ENCODE assay signal across 2 cellular contexts in genomic region chr4:52573551-52573950, GRCh38.
TF ChIP-seq lines count a peak whose summit lies in the region.

No MANE protein-coding gene starts in this region.

TF ChIP-seq in A549, 52 proteins besides CTCF, POLR2A, EP300 and RAD21:
- no peak for TF ChIP-seq KDM5A (IDR thresholded peaks at IDR 0.05)
- TF ChIP-seq MAX (IDR thresholded peaks at IDR 0.05): no peak
- no peak for TF ChIP-seq GATA3 (IDR thresholded peaks at IDR 0.05; ENCODE audit: borderline replicate concordance)
- no peak for TF ChIP-seq BCL3 (IDR thresholded peaks at IDR 0.05)
- TF ChIP-seq MAZ (IDR thresholded peaks at IDR 0.05; ENCODE audit: borderline replicate concordance, low read depth, low read length): no peak

TF ChIP-seq in H1, 55 proteins besides CTCF, POLR2A, EP300 and RAD21:
- no peak for TF ChIP-seq CTBP2 (IDR thresholded peaks at IDR 0.05; ENCODE audit: borderline replicate concordance, insufficient read depth, insufficient read length, low read length)
- no peak for TF ChIP-seq KDM4A (IDR thresholded peaks at IDR 0.05; ENCODE audit: low read depth, low read length, severe bottlenecking)
- no peak for TF ChIP-seq NANOG (IDR thresholded peaks at IDR 0.05; ENCODE audit: insufficient read depth, low read depth, low read length, poor library complexity, severe bottlenecking)
- TF ChIP-seq GABPA (IDR thresholded peaks at IDR 0.05; ENCODE audit: borderline replicate concordance, insufficient read depth, low read length): no peak
- TF ChIP-seq CEBPB (IDR thresholded peaks at IDR 0.05; ENCODE audit: low read depth, low read length): no peak
- no peak for TF ChIP-seq USF2 (IDR thresholded peaks at IDR 0.05; ENCODE audit: low read length)
- TF ChIP-seq SIX5 (IDR thresholded peaks at IDR 0.05; ENCODE audit: low read depth, low read length): no peak
- no peak for TF ChIP-seq KDM5A (IDR thresholded peaks at IDR 0.05; ENCODE audit: low read length)
- no peak for TF ChIP-seq HDAC2 (IDR thresholded peaks at IDR 0.05; ENCODE audit: borderline replicate concordance in 1 of 2, low read depth in 2 of 2, low read length in 2 of 2)
- TF ChIP-seq BRCA1 (IDR thresholded peaks at IDR 0.05; ENCODE audit: low read depth, low read length): no peak
- TF ChIP-seq TAF7 (optimal IDR thresholded peaks at IDR 0.05; ENCODE audit: borderline replicate concordance, low read depth, low read length): no peak
- TF ChIP-seq NRF1 (IDR thresholded peaks at IDR 0.05; ENCODE audit: low read depth, low read length): no peak
- TF ChIP-seq E2F6 (IDR thresholded peaks at IDR 0.05): no peak
